In genomic region chr2:16708173-16708572, GRCh38 we compare ENCODE assay signal across 34 cellular contexts.
"Had no signal": no experiment of that assay in that cellular context is flagged by ENCODE, and none has a peak within 500 bp of the region (broad histone marks: within the 10 kb centered on the region; RNA-seq: fewer than 3 reads in every experiment).

No MANE protein-coding gene starts in this region.

- H3K36me3 ChIP-seq: adrenal gland, ascending aorta, brain microvascular endothelial cell, breast epithelium, cardiac muscle cell had no signal

- ATAC-seq: activated naive CD4-positive, alpha-beta T cell treated with anti-CD3 and anti-CD28 coated beads, Interleukin-2, amount 50 U/mL, for 72 hours; activated naive CD8-positive, alpha-beta T cell treated with anti-CD3 and anti-CD28 coated beads, Interleukin-2, amount 50 U/mL, for 24 hours; activated T-cell treated with anti-CD3 and anti-CD28 coated beads, Interleukin-2, amount 50 U/mL, for 4 hours; activated T-cell treated with anti-CD3 and anti-CD28 coated beads, Interleukin-2, amount 50 U/mL, for 72 hours; activated T-helper 17 cell treated with anti-CD3 and anti-CD28 coated beads, Interleukin-2, amount 50 U/mL, for 72 hours; body of pancreas had no signal

- H3K27me3 ChIP-seq: adrenal gland, ascending aorta, body of pancreas, brain microvascular endothelial cell, breast epithelium, cardiac muscle cell had no signal

- H3K4me3 ChIP-seq: adrenal gland, ascending aorta, body of pancreas, breast epithelium, cardiac muscle cell had no signal

- DNase-seq: activated effector memory CD4-positive, alpha-beta T cell treated with anti-CD3 and anti-CD28 coated beads, Interleukin-2, amount 50 U/mL, for 16 hours; activated effector memory CD4-positive, alpha-beta T cell treated with Interleukin-2 at 50 U/mL for 16 hours; activated gamma-delta T cell; activated gamma-delta T cell treated with Interleukin-2 at 50 U/mL for 16 hours; activated naive CD4-positive, alpha-beta T cell; activated naive CD4-positive, alpha-beta T cell treated with anti-CD3 and anti-CD28 coated beads for 36 hours; activated naive CD4-positive, alpha-beta T cell treated with anti-CD3 and anti-CD28 coated beads, Interleukin-2, amount 10 ng/mL, durations not matched to agents 7 days and 5 days; activated naive CD4-positive, alpha-beta T cell treated with anti-CD3 and anti-CD28 coated beads, Interleukin-2, amount 50 U/mL, for 16 hours; activated naive CD4-positive, alpha-beta T cell treated with Interleukin-2 at 50 U/mL for 16 hours; activated naive CD8-positive, alpha-beta T cell treated with anti-CD3 and anti-CD28 coated beads for 36 hours; activated naive CD8-positive, alpha-beta T cell treated with anti-CD3 and anti-CD28 coated beads, Interleukin-2, amount 10 ng/mL, durations not matched to agents 7 days and 5 days; activated naive CD8-positive, alpha-beta T cell treated with anti-CD3 and anti-CD28 coated beads, Interleukin-2, amount 50 U/mL, for 24 hours; activated T-cell treated with anti-CD3 and anti-CD28 coated beads, Interleukin-2, amount 50 U/mL, for 1 hour; activated T-cell treated with anti-CD3 and anti-CD28 coated beads, Interleukin-2, amount 50 U/mL, for 24 hours; activated T-cell treated with anti-CD3 and anti-CD28 coated beads, Interleukin-2, amount 50 U/mL, for 4 hours; activated T-cell treated with anti-CD3 and anti-CD28 coated beads, Interleukin-2, amount 50 U/mL, for 48 hours; activated T-cell treated with anti-CD3 and anti-CD28 coated beads, Interleukin-2, amount 50 U/mL, for 72 hours; adrenal gland; amniotic stem cell; amygdala; anterior cingulate cortex; aorta; body of pancreas; brain microvascular endothelial cell; caudate nucleus; central memory CD4-positive, alpha-beta T cell; cerebellar nuclear complex had no signal

- FAIRE-seq: astrocyte, bronchial epithelial cell had no signal

- H3K4me1 ChIP-seq: adrenal gland, ascending aorta, breast epithelium had no signal

- H3K27ac ChIP-seq: adrenal gland, ascending aorta, body of pancreas, brain microvascular endothelial cell, breast epithelium, cardiac muscle cell had no signal

- H3K9me3 ChIP-seq: adrenal gland, ascending aorta, body of pancreas, breast epithelium had no signal
